12 cellular contexts compared by ENCODE assay signal in the genomic region with DNA sequence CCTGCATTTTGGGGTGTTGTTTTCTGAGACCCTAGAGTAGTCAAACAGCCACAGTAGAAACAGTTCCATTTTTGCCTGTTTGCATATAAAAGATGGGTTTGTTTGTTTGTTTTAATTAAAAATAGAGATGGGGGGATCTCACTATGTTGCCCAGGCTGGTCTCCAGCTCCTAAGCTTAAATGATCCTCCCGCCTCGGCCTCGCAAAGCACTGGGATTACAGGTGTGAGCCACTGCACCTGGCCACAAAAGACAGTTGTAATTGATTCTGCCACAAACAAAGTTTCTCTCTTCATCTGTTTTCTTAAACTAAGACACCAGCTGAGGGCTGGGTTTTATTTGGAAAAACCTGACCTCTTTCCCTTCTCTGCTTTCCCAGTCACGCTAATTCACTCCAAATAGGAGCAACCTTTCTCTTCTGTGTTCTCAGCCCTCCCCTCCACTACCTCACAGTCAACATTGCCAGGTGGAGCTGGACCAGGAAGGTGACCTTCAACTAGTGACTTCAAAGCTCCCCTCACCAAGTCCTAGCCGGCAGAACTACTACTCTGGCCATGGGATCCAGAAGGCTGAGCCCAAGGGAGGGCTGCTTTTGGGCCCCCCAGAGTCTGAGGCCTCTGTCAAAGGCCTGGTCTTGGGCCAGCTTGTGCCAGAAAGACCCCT. TPM values are rescaled to one million over a fixed set of nuclear protein-coding genes. Genes with fewer than 3 reads are reported as not detected.
DNase-seq lines count a peak whose midpoint lies in the region; ATAC-seq lines count a peak whose summit lies in the region.
"Had no signal": no experiment of that assay in that cellular context is flagged by ENCODE, and none has a peak within 500 bp of the region (broad histone marks: within the 10 kb centered on the region; RNA-seq: fewer than 3 reads in every experiment).

No MANE protein-coding gene starts in this region.

- H3K27ac Mint-ChIP-seq in CD4-positive, CD25-positive, alpha-beta regulatory T cell, result peak overlapping the region in 2 of 3 donors; percentile 79 to 83
- peak overlapping the region; percentile 84 for H3K27ac Mint-ChIP-seq in central memory CD8-positive, alpha-beta T cell (ENCODE audit: low read depth)
- H3K27ac Mint-ChIP-seq in naive thymus-derived CD4-positive, alpha-beta T cell, result peak overlapping the region; percentile 29 to 90 (median 79)

- ATAC-seq in CD4-positive, CD25-positive, alpha-beta regulatory T cell (ENCODE audit: low read depth in 2 of 2), result no peak
- ATAC-seq in central memory CD8-positive, alpha-beta T cell (replicated peaks; ENCODE audit: extremely low read depth, poor library complexity, severe bottlenecking), result no peak
- no peak for ATAC-seq in naive thymus-derived CD4-positive, alpha-beta T cell
- ATAC-seq in HG02938 (IDR thresholded peaks at IDR 0.05; ENCODE audit: unreplicated experiment), result no peak
- ATAC-seq in esophagus mucosa, result no peak
- ATAC-seq in GM19397 (IDR thresholded peaks at IDR 0.05; ENCODE audit: unreplicated experiment), result no peak
- no peak for ATAC-seq in HG03354 (IDR thresholded peaks at IDR 0.05; ENCODE audit: poor library complexity, severe bottlenecking, unreplicated experiment)
- ATAC-seq: sciatic nerve had no signal

- H3K9me3 Mint-ChIP-seq in CD4-positive, CD25-positive, alpha-beta regulatory T cell, result peaks cover 0 to 4% (median 0%) of the 10 kb centered on the region in 7 donors
- H3K9me3 Mint-ChIP-seq in central memory CD8-positive, alpha-beta T cell, result no peaks in the 10 kb centered on the region
- peaks cover 0 to 2% (median 0%) of the 10 kb centered on the region in 11 donors for H3K9me3 Mint-ChIP-seq in naive thymus-derived CD4-positive, alpha-beta T cell

- H3K27me3 Mint-ChIP-seq in CD4-positive, CD25-positive, alpha-beta regulatory T cell, result peaks cover 8% of the 10 kb centered on the region
- H3K27me3 Mint-ChIP-seq in central memory CD8-positive, alpha-beta T cell, result no peaks in the 10 kb centered on the region
- peaks cover 0 to 25% (median 0%) of the 10 kb centered on the region in 5 donors for H3K27me3 Mint-ChIP-seq in naive thymus-derived CD4-positive, alpha-beta T cell

- no peaks in the 10 kb centered on the region for H3K9me3 ChIP-seq in CD4-positive, CD25-positive, alpha-beta regulatory T cell (ENCODE audit: control insufficient read depth in 2 of 2, low read length in 2 of 2)
- no peaks in the 10 kb centered on the region for H3K9me3 ChIP-seq in naive thymus-derived CD4-positive, alpha-beta T cell (ENCODE audit: control insufficient read depth in 2 of 3, low read length in 3 of 3)

- peaks cover 34% of the 10 kb centered on the region for H3K4me1 ChIP-seq in CD4-positive, CD25-positive, alpha-beta regulatory T cell (ENCODE audit: control insufficient read depth, insufficient read depth, low read length, poor library complexity, severe bottlenecking)
- peaks cover 27 to 30% of the 10 kb centered on the region in 2 donors for H3K4me1 ChIP-seq in naive thymus-derived CD4-positive, alpha-beta T cell (ENCODE audit: control insufficient read depth in 2 of 2, insufficient read depth in 2 of 2, low read length in 2 of 2)

- no peaks in the 10 kb centered on the region for H3K36me3 ChIP-seq in CD4-positive, CD25-positive, alpha-beta regulatory T cell (ENCODE audit: control insufficient read depth, insufficient read depth, low read length)
- no peaks in the 10 kb centered on the region for H3K36me3 ChIP-seq in naive thymus-derived CD4-positive, alpha-beta T cell (ENCODE audit: control insufficient read depth in 2 of 3, insufficient read depth in 3 of 3, low read length in 3 of 3)

- POLR2A ChIA-PET in naive thymus-derived CD4-positive, alpha-beta T cell (lab: Charles Lee), result interaction anchor here (0.5 to 0.7 kb wide), 3 partner anchors 37 to 691 kb away, joined by 3 read pairs; no protein-coding TSS in a partner anchor

- H3K36me3 Mint-ChIP-seq in CD4-positive, CD25-positive, alpha-beta regulatory T cell, result no peaks in the 10 kb centered on the region
- H3K36me3 Mint-ChIP-seq in central memory CD8-positive, alpha-beta T cell (ENCODE audit: insufficient read depth), result peaks cover 15% of the 10 kb centered on the region
- peaks cover 0 to 20% (median 0%) of the 10 kb centered on the region in 5 donors for H3K36me3 Mint-ChIP-seq in naive thymus-derived CD4-positive, alpha-beta T cell

- H3K4me3 Mint-ChIP-seq in CD4-positive, CD25-positive, alpha-beta regulatory T cell, result peak overlapping the region; percentile 82 to 86 (median 84)
- H3K4me3 Mint-ChIP-seq in central memory CD8-positive, alpha-beta T cell, result peak overlapping the region; percentile 83
- H3K4me3 Mint-ChIP-seq in naive thymus-derived CD4-positive, alpha-beta T cell, result peak overlapping the region; percentile 72 to 97 (median 84)

- no peak overlapping the region for H3K4me3 ChIP-seq in CD4-positive, CD25-positive, alpha-beta regulatory T cell (ENCODE audit: low read depth, low read length)
- no peak overlapping the region for H3K4me3 ChIP-seq in naive thymus-derived CD4-positive, alpha-beta T cell (ENCODE audit: low read length)

- peaks cover 4 to 41% (median 22%) of the 10 kb centered on the region in 4 donors for H3K4me1 Mint-ChIP-seq in CD4-positive, CD25-positive, alpha-beta regulatory T cell
- peaks cover 35% of the 10 kb centered on the region for H3K4me1 Mint-ChIP-seq in central memory CD8-positive, alpha-beta T cell
- peaks cover 33 to 45% (median 38%) of the 10 kb centered on the region in 7 donors for H3K4me1 Mint-ChIP-seq in naive thymus-derived CD4-positive, alpha-beta T cell

- DNase-seq in CD4-positive, CD25-positive, alpha-beta regulatory T cell, result no peak
- DNase-seq in NCI-H146 (lab: John Stamatoyannopoulos, UW), result peak; percentile 39
- no peak for DNase-seq in central memory CD8-positive, alpha-beta T cell (ENCODE audit: low spot score in 2 of 2)
- no peak for DNase-seq in naive thymus-derived CD4-positive, alpha-beta T cell
- DNase-seq: effector CD8-positive, alpha-beta T cell; H7; NCI-H1417 had no signal

- intact Hi-C loops in naive thymus-derived CD4-positive, alpha-beta T cell (cut with micrococcal nuclease), result loop anchor here in 1 of 2 donors (2.0 to 5.0 kb wide), 6 partner anchors 99 to 829 kb away; partner anchors contain the start of genes BLM, GDPGP1, HDDC3 and NGRN

- CTCF ChIA-PET in naive thymus-derived CD4-positive, alpha-beta T cell (lab: Charles Lee), result interaction anchor here (0.6 kb wide), 2 partner anchors 119 to 408 kb away, joined by 3 read pairs; no protein-coding TSS in a partner anchor

- no peaks in the 10 kb centered on the region for H3K27me3 ChIP-seq in CD4-positive, CD25-positive, alpha-beta regulatory T cell (ENCODE audit: control insufficient read depth, insufficient read depth, low read length)
- H3K27me3 ChIP-seq in naive thymus-derived CD4-positive, alpha-beta T cell (ENCODE audit: control insufficient read depth in 2 of 2, insufficient read depth in 2 of 2, low read length in 2 of 2), result no peaks in the 10 kb centered on the region

- H3K27ac ChIP-seq in CD4-positive, CD25-positive, alpha-beta regulatory T cell (ENCODE audit: insufficient read depth, low read length, poor library complexity, severe bottlenecking), result no peak overlapping the region
- no peak overlapping the region for H3K27ac ChIP-seq in naive thymus-derived CD4-positive, alpha-beta T cell (ENCODE audit: low read depth, low read length)

RNA-seq across cellular contexts. Expression of gene IDH2, which starts 1.5 kb away (rescaled TPM):
- 60.8 TPM for total RNA-seq in CD4-positive, CD25-positive, alpha-beta regulatory T cell
- 100 to 1,000 TPM in 2 of 4 donors, 10 to 100 TPM in 2; 88.4 to 123 (median 97.1) TPM for polyA plus RNA-seq in CD4-positive, CD25-positive, alpha-beta regulatory T cell
- total RNA-seq in naive thymus-derived CD4-positive, alpha-beta T cell, result 100 to 1,000 TPM in 1 of 5 experiments, 10 to 100 TPM in 4; 32.4 to 230 (median 33.7) TPM
- 10 to 100 TPM; 76.0 to 91.3 TPM for polyA plus RNA-seq in naive thymus-derived CD4-positive, alpha-beta T cell
- 114 TPM for total RNA-seq in esophagus mucosa
